In genomic region chr19:42052241-42052863, GRCh38 we compare ENCODE assay signal across 1 cellular context.
TF ChIP-seq lines count a peak whose summit lies in the region.

No MANE protein-coding gene starts in this region.

TF ChIP-seq in H1, 55 proteins besides CTCF, POLR2A, EP300 and RAD21:
- no peak for TF ChIP-seq GTF2F1 (IDR thresholded peaks at IDR 0.05; ENCODE audit: borderline replicate concordance, low read depth, low read length)
- TF ChIP-seq RXRA (IDR thresholded peaks at IDR 0.05; ENCODE audit: insufficient read depth, low read depth, low read length), result no peak
- TF ChIP-seq MAFK (IDR thresholded peaks at IDR 0.05; ENCODE audit: low read depth, low read length), result no peak
- no peak for TF ChIP-seq SIX5 (IDR thresholded peaks at IDR 0.05; ENCODE audit: low read depth, low read length)
- no peak for TF ChIP-seq HDAC2 (IDR thresholded peaks at IDR 0.05; ENCODE audit: borderline replicate concordance in 1 of 2, low read depth in 2 of 2, low read length in 2 of 2)
- TF ChIP-seq CHD2 (IDR thresholded peaks at IDR 0.05; ENCODE audit: low read length), result no peak
- TF ChIP-seq CHD7 (IDR thresholded peaks at IDR 0.05; ENCODE audit: insufficient replicate concordance, low read length), result no peak
- TF ChIP-seq TEAD4 (IDR thresholded peaks at IDR 0.05; ENCODE audit: low read depth, low read length), result no peak
- no peak for TF ChIP-seq MAX (IDR thresholded peaks at IDR 0.05)
- TF ChIP-seq ATF2 (IDR thresholded peaks at IDR 0.05; ENCODE audit: low read length), result no peak
- TF ChIP-seq ZNF274 (IDR thresholded peaks at IDR 0.05; ENCODE audit: borderline replicate concordance, extremely low read depth, low read length), result no peak
- TF ChIP-seq CEBPB (IDR thresholded peaks at IDR 0.05; ENCODE audit: low read depth, low read length), result no peak
- no peak for TF ChIP-seq SUZ12 (IDR thresholded peaks at IDR 0.05; ENCODE audit: low read length)
- TF ChIP-seq USF2 (IDR thresholded peaks at IDR 0.05; ENCODE audit: low read length), result no peak
- TF ChIP-seq NRF1 (IDR thresholded peaks at IDR 0.05; ENCODE audit: low read depth, low read length), result no peak
- TF ChIP-seq FOSL1 (IDR thresholded peaks at IDR 0.05; ENCODE audit: insufficient read depth, low read depth, low read length), result no peak
- no peak for TF ChIP-seq SRF (IDR thresholded peaks at IDR 0.05; ENCODE audit: low read depth, low read length)
- TF ChIP-seq CTBP2 (IDR thresholded peaks at IDR 0.05; ENCODE audit: borderline replicate concordance, insufficient read depth, insufficient read length, low read length), result no peak
